ENCODE assay signal across 17 cellular contexts in the genomic region with DNA sequence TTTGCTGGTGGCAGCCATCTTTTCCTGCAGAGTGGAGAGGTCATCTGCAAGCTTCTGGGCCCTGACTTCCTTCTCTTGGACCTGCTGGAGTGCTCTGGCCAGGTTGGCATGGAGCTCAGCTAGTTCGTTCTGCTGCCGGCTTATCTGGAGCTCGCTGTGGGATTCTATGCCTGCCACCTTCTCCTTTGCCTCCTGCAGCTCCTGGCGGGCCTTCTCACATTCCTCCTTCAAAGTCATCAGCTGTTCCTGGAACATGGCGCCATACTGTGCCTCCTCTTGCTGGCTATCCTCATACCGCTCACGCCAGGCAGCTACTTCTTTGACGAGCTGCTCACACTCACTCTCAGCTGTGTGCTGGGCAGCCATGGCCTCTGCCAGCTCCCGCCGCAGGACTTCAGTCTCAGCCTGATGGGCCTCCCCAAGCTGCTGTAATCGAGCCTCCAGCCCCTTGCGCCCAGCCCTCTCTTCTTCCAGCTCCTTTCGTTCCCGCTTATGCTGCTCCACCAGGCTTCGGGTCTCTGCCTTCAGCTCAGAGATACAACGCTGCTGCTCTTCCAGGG. TPM values are rescaled to one million over a fixed set of nuclear protein-coding genes. Genes with fewer than 3 reads are reported as not detected.
A peak's percentile ranks its signal among the peaks of the same experiment; 100 is the strongest.
DNase-seq lines count a peak whose midpoint lies in the region; ATAC-seq, FAIRE-seq and TF ChIP-seq lines count a peak whose summit lies in the region.
"Had no signal": no experiment of that assay in that cellular context is flagged by ENCODE, and none has a peak within 500 bp of the region (broad histone marks: within the 10 kb centered on the region; RNA-seq: fewer than 3 reads in every experiment).

No MANE protein-coding gene starts in this region.

- intact Hi-C loops in K562 (cut with micrococcal nuclease) = no loop called here

- peaks cover 0 to 7% of the 10 kb centered on the region in 2 experiments; a peak in 1 of 5 replicates for H3K4me1 ChIP-seq in K562 (replicated peaks in 1 of 2; ENCODE audit: control insufficient read depth in 2 of 2, insufficient read depth in 2 of 2, low read length in 2 of 2)
- peaks cover 59% of the 10 kb centered on the region for H3K4me1 ChIP-seq in mesenchymal stem cell (ENCODE audit: control insufficient read depth, insufficient read depth, low read depth, low read length)
- peaks cover 47% of the 10 kb centered on the region for H3K4me1 ChIP-seq in suprapubic skin

- H3K27me3 ChIP-seq in K562 (ENCODE audit: control insufficient read depth in 2 of 2, insufficient read depth in 2 of 2, low read length in 2 of 2) = no peaks in the 10 kb centered on the region
- no peaks in the 10 kb centered on the region for H3K27me3 ChIP-seq in mesenchymal stem cell (ENCODE audit: control insufficient read depth in 1 of 2, insufficient read depth in 1 of 2, low read length in 2 of 2)
- H3K27me3 ChIP-seq in suprapubic skin = no peaks in the 10 kb centered on the region
- H3K27me3 ChIP-seq: hepatocyte, right atrium auricular region had no signal

- no peaks in the 10 kb centered on the region for H3K27me3 Mint-ChIP-seq in activated naive CD4-positive, alpha-beta T cell treated with anti-CD3 and anti-CD28 coated beads, Interleukin-2, amount 50 U/mL, for 24 hours
- H3K27me3 Mint-ChIP-seq: type B pancreatic cell had no signal

- TSS peak; percentile 65 for BruUV-seq in K562 (replicated peaks; lab: Mats Ljungman, UMichigan)

- no peak overlapping the region for H3K4me3 Mint-ChIP-seq in activated naive CD4-positive, alpha-beta T cell treated with anti-CD3 and anti-CD28 coated beads, Interleukin-2, amount 50 U/mL, for 24 hours
- H3K4me3 Mint-ChIP-seq: type B pancreatic cell had no signal

- H3K9me3 ChIP-seq in K562 (replicated peaks; ENCODE audit: control insufficient read depth, insufficient read depth, low read depth, low read length) (no peaks in the 10 kb centered on the region), mesenchymal stem cell (ENCODE audit: control insufficient read depth, low read length) (no peaks in the 10 kb centered on the region), suprapubic skin (no peaks in the 10 kb centered on the region)
- H3K9me3 ChIP-seq: right atrium auricular region had no signal

- no peak overlapping the region for H3K4ac ChIP-seq in mesenchymal stem cell (ENCODE audit: low read depth in 1 of 2, low read length in 2 of 2)

- H3K4me2 ChIP-seq in K562 (ENCODE audit: insufficient read depth, low read length) (no peak overlapping the region), mesenchymal stem cell (ENCODE audit: low read length, poor library complexity, severe bottlenecking) (no peak overlapping the region)
- H3K4me2 ChIP-seq: hepatocyte had no signal

- TF ChIP-seq RAD21 in K562 (CRISPR knock-in tag; conservative IDR thresholded peaks at IDR 0.05 in 1 of 2, IDR thresholded peaks at IDR 0.05 in 1 of 2) = no peak

- CTCF ChIA-PET in K562 (lab: Yijun Ruan, JAX; ENCODE audit: low intra/inter-chr PET ratio) = interaction anchor here (1.3 kb wide), 1 partner anchor 37 kb away, joined by 6 read pairs; no protein-coding TSS in a partner anchor

- H3K4me3 ChIP-seq in K562 = no peak overlapping the region
- no peak overlapping the region for H3K4me3 ChIP-seq in mesenchymal stem cell (ENCODE audit: insufficient read depth in 1 of 2, low read depth in 1 of 2, low read length in 2 of 2)
- H3K4me3 ChIP-seq in suprapubic skin = no peak overlapping the region
- H3K4me3 ChIP-seq: hepatocyte, right atrium auricular region, SK-N-MC had no signal

- no peak overlapping the region for H2AFZ ChIP-seq in K562 (ENCODE audit: low read depth, low read length)
- H2AFZ ChIP-seq in mesenchymal stem cell (ENCODE audit: low read depth, low read length) = no peak overlapping the region
- H2AFZ ChIP-seq: hepatocyte had no signal

- POLR2A ChIA-PET in K562 (lab: Yijun Ruan, JAX) = interaction anchor here (0.7 to 2.2 kb wide), 7 partner anchors 11 to 416 kb away, joined by 3 to 10 read pairs (median 3); a partner anchor contains a TSS

- FAIRE-seq in K562 (lab: Jason Lieb, UNC) = no peak
- FAIRE-seq: colon, TTC549 had no signal

- H3K79me1 ChIP-seq in mesenchymal stem cell (replicated peaks; ENCODE audit: low read length, poor library complexity, severe bottlenecking) = peaks cover 49% of the 10 kb centered on the region

- peaks cover 5% of the 10 kb centered on the region; the same call in 1 of the 2 replicates for H4K20me1 ChIP-seq in K562 (replicated peaks; ENCODE audit: control insufficient read depth, insufficient read depth, low read length)

- in situ Hi-C loops in K562 (cut with MboI) = no loop called here

- no peak for ATAC-seq in K562

- H4K91ac ChIP-seq in mesenchymal stem cell (ENCODE audit: low read length) = no peak overlapping the region

- H3K9ac ChIP-seq in K562 (ENCODE audit: insufficient read depth in 1 of 2, low read depth in 2 of 2, low read length in 2 of 2) (no peak overlapping the region), mesenchymal stem cell (ENCODE audit: low read length) (no peak overlapping the region)

- TF ChIP-seq EP300 in K562 (IDR thresholded peaks at IDR 0.05; ENCODE audit: low read length) = no peak
- no peak for TF ChIP-seq EP300 in suprapubic skin (IDR thresholded peaks at IDR 0.05)

- WGBS in K562 (ENCODE audit: insufficient coverage, low coverage, missing lambda C conversion rate) = 96% methylated on average over 16 of the region's 16 CpGs
- WGBS in mesenchymal stem cell = 97% methylated on average over 16 of the region's 16 CpGs
- 82% methylated on average over 16 of the region's 16 CpGs for WGBS in suprapubic skin

- TF ChIP-seq POLR2A in K562 (conservative IDR thresholded peaks at IDR 0.05) (no peak), suprapubic skin (IDR thresholded peaks at IDR 0.05) (no peak)

- no peaks in the 10 kb centered on the region for H3K9me3 Mint-ChIP-seq in activated naive CD4-positive, alpha-beta T cell treated with anti-CD3 and anti-CD28 coated beads, Interleukin-2, amount 50 U/mL, for 24 hours
- H3K9me3 Mint-ChIP-seq: type B pancreatic cell had no signal

- H3K79me2 ChIP-seq in K562 (ENCODE audit: control insufficient read depth, insufficient read depth, low read length) = no peaks in the 10 kb centered on the region

- no peak overlapping the region for H3K18ac ChIP-seq in mesenchymal stem cell (ENCODE audit: low read depth in 1 of 2, low read length in 2 of 2)

- H3K23ac ChIP-seq in mesenchymal stem cell (ENCODE audit: low read length in 2 of 2) = no peak overlapping the region

- no peak for DNase-seq in activated naive CD4-positive, alpha-beta T cell treated with Interleukin-2 at 50 U/mL for 16 hours
- no peak for DNase-seq in K562 (ENCODE audit: extremely low read depth in 1 of 4, low spot score in 3 of 4)
- no peak for DNase-seq in mesenchymal stem cell
- no peak for DNase-seq in suprapubic skin (ENCODE audit: low spot score in 2 of 2)
- no peak for DNase-seq in stimulated activated CD4-positive, alpha-beta T cell treated with anti-CD3 and anti-CD28 coated beads, Interleukin-2, amount 100 ng/mL, for 48 hours
- no peak for DNase-seq in SIG-M5 treated with dmso at 0.1 percent for 504 hours (lab: John Stamatoyannopoulos, UW; ENCODE audit: unreplicated experiment)
- no peak for DNase-seq in NCI-H1436 (lab: John Stamatoyannopoulos, UW)
- DNase-seq: COR-L47, NCI-H1417, NCI-H446 treated with DMSO at 0.1 percent for 48 hours had no signal

- no peaks in the 10 kb centered on the region for H3K9me1 ChIP-seq in K562 (ENCODE audit: control insufficient read depth, insufficient read depth, low read length)

- peak overlapping the region; percentile 77 for H3K27ac Mint-ChIP-seq in activated naive CD4-positive, alpha-beta T cell treated with anti-CD3 and anti-CD28 coated beads, Interleukin-2, amount 50 U/mL, for 24 hours
- H3K27ac Mint-ChIP-seq: type B pancreatic cell had no signal

- no peak overlapping the region for H2BK15ac ChIP-seq in mesenchymal stem cell (ENCODE audit: low read depth, poor library complexity, severe bottlenecking)

- TF ChIP-seq CTCF in K562 (IDR thresholded peaks at IDR 0.05 in 2 of 3, conservative IDR thresholded peaks at IDR 0.05 in 1 of 3; ENCODE audit: insufficient read depth in 2 of 3, low read depth in 1 of 3, low read length in 3 of 3) (no peak), suprapubic skin (IDR thresholded peaks at IDR 0.05) (no peak)

- H4K8ac ChIP-seq in mesenchymal stem cell (ENCODE audit: low read length) = no peak overlapping the region

- H3K36me3 ChIP-seq in K562 (ENCODE audit: control insufficient read depth, insufficient read depth, low read length) = peaks cover 100% of the 10 kb centered on the region
- peaks cover 92 to 98% of the 10 kb centered on the region in 2 experiments for H3K36me3 ChIP-seq in mesenchymal stem cell (ENCODE audit: control insufficient read depth in 1 of 2, insufficient read depth in 2 of 2, low read depth in 1 of 2, low read length in 2 of 2)
- H3K36me3 ChIP-seq in suprapubic skin = peaks cover 99% of the 10 kb centered on the region

- no peaks in the 10 kb centered on the region for H3K4me1 Mint-ChIP-seq in activated naive CD4-positive, alpha-beta T cell treated with anti-CD3 and anti-CD28 coated beads, Interleukin-2, amount 50 U/mL, for 24 hours

- H3K27ac ChIP-seq in K562 (ENCODE audit: extremely low read depth, low read depth, low read length) (no peak overlapping the region), mesenchymal stem cell (ENCODE audit: low read length, poor library complexity, severe bottlenecking) (peak overlapping the region; percentile 57), suprapubic skin (peak overlapping the region; percentile 38)
- H3K27ac ChIP-seq: hepatocyte, SK-N-MC had no signal

- H2BK12ac ChIP-seq in mesenchymal stem cell (ENCODE audit: low read length in 2 of 2) = no peak overlapping the region

- H2BK5ac ChIP-seq in mesenchymal stem cell (ENCODE audit: low read depth, low read length, poor library complexity, severe bottlenecking) = no peak overlapping the region

- H3K14ac ChIP-seq in mesenchymal stem cell (ENCODE audit: low read length in 2 of 2) = no peak overlapping the region

- no peak overlapping the region for H2BK120ac ChIP-seq in mesenchymal stem cell (ENCODE audit: low read depth, low read length)

- H3K36me3 Mint-ChIP-seq in activated naive CD4-positive, alpha-beta T cell treated with anti-CD3 and anti-CD28 coated beads, Interleukin-2, amount 50 U/mL, for 24 hours = peaks cover 11% of the 10 kb centered on the region

- H2AK5ac ChIP-seq in mesenchymal stem cell (ENCODE audit: low read length, severe bottlenecking) = no peak overlapping the region

RNA-seq across cellular contexts. Expression of a gene that starts 16.1 kb away (rescaled TPM):
- 50.1 and 71.5 TPM in 2 replicates for total RNA-seq in K562 (2011; cell fraction: chromatin; rRNA removed; ENCODE audit: low replicate concordance)
- 32.2 and 35.4 TPM in 2 replicates for total RNA-seq in K562 (2011; cell fraction: nucleolus; rRNA removed)
- 35.9 and 50.0 TPM in 2 replicates for total RNA-seq in K562 (2011; cell fraction: nucleoplasm; rRNA removed)
- total RNA-seq in K562 (2014; rRNA removed) = 2.1 and 2.9 TPM in 2 replicates
- total RNA-seq in K562 (2014; rRNA removed; fragmentation: Illumina TruSeq; extraction: Trizol) = 2.7 and 3.2 TPM in 2 replicates
- total RNA-seq in K562 (2015; rRNA removed; fragmentation: Illumina TruSeq; extraction: Trizol) = 3.2 and 3.5 TPM in 2 replicates
- total RNA-seq in K562 (2021) = 5.2 and 9.4 TPM in 2 replicates
- polyA plus RNA-seq in K562 (2011; rRNA removed) = 6.4 and 10.7 TPM in 2 replicates
- 9.9 and 10.0 TPM in 2 replicates for polyA plus RNA-seq in K562 (2011; cell fraction: cytosol; rRNA removed)
- 56.7 and 61.5 TPM in 2 replicates for polyA plus RNA-seq in K562 (2011; cell fraction: nucleus; rRNA removed)
- polyA plus RNA-seq in K562 (2012) = 5.7 and 12.3 TPM in 2 replicates
- polyA plus RNA-seq in K562 (2014; fragmentation: Illumina TruSeq; extraction: Trizol) = 6.1 TPM in 2 replicates
- under 1 TPM; 0.34 to 0.35 TPM for polyA plus RNA-seq in K562 (2014; fragmentation: Nextera tagmentation; extraction: Ambion mirVana)
- 6.3 and 7.2 TPM in 2 replicates for polyA plus RNA-seq in K562 (2014; rRNA removed)
- polyA minus RNA-seq in K562 (2011; rRNA and poly(A)+ RNA removed) = 9.5 and 10.0 TPM in 2 replicates
- 2.2 and 3.4 TPM in 2 replicates for polyA minus RNA-seq in K562 (2011; cell fraction: cytosol; rRNA and poly(A)+ RNA removed)
- 11.3 and 13.7 TPM in 2 replicates for polyA minus RNA-seq in K562 (2011; cell fraction: nucleus; rRNA and poly(A)+ RNA removed)
- 4.8 TPM for polyA plus RNA-seq in mesenchymal stem cell (2013, experiment 1 of 2)
- polyA plus RNA-seq in mesenchymal stem cell (2013, experiment 2 of 2) = 4.1 TPM
- 10 to 100 TPM in 1 of 4 donors, 1 to 10 TPM in 3; 2.9 to 18.6 (median 7.2) TPM for total RNA-seq in suprapubic skin
